In the genomic region with DNA sequence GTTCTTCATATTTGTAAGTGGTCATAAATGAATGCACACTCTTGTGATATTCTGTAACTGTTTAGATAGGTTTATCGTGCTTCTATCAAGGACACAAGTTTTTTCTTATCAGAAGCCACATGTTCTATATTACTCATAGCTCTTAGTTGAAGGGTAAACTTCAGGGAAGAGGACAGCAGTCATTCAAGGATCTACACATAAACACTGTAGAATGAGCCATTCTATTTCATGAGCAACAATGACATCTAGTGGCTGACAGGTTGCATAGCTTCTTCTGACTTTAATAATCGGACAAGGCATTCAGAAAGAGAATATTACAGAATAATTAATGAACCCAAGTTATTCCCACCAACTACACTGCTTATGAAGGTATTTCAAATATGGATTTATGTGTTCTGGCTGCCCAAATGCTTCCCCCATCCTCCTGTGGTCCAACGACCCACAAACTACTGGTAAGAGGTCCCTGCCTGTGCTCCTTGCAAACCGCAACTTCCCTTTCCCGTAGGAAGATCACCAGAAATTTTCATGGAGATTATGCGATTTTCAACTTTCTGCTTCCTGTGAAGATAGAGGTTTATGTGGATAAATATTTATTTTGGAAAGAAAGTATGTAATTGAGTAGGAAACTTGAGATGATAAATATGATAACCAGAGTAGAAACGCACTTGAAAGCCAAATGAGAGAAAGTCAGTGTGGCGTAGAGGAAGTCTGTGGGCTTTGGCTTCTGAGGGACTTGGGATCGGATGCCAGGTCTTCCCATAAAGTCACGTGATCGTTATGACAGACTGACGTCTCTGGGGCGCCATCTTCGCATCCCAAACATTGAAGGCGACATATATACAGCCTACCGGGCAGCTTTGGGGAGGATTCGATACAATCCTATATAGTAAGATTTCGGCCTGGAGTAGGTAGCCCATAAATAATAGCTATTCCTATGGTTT, we compare ENCODE assay signal across 8 cellular contexts. TPM values are rescaled to one million over a fixed set of nuclear protein-coding genes. Genes with fewer than 3 reads are reported as not detected.
DNase-seq lines count a peak whose midpoint lies in the region; ATAC-seq and TF ChIP-seq lines count a peak whose summit lies in the region.

No MANE protein-coding gene starts in this region.

- POLR2A ChIA-PET in activated CD4-positive, alpha-beta T cell treated with anti-CD3 and anti-CD28 coated beads for 36 hours (lab: Charles Lee), result no interaction called here

- H3K4me3 ChIP-seq in Jurkat, Clone E6-1 (ENCODE audit: low read length), result no peak overlapping the region
- H3K4me3 ChIP-seq in lower lobe of right lung, result no peak overlapping the region

- H3K27ac ChIP-seq in lower lobe of right lung, result no peak overlapping the region

- H3K9me3 Mint-ChIP-seq in activated CD4-positive, alpha-beta T cell treated with anti-CD3 and anti-CD28 coated beads for 36 hours (ENCODE audit: low read depth), result no peaks in the 10 kb centered on the region

- intact Hi-C loops in activated CD4-positive, alpha-beta T cell treated with anti-CD3 and anti-CD28 coated beads for 36 hours (cut with DNase I, micrococcal nuclease), result loop anchor here (1.0 to 5.0 kb wide), 6 partner anchors 271 to 885 kb away; no protein-coding TSS in a partner anchor
- intact Hi-C loops in lower lobe of right lung (cut with DNase I), result loop anchor here (10.0 kb wide), 1 partner anchor 854 kb away; no protein-coding TSS in a partner anchor

- no peaks in the 10 kb centered on the region for H3K27me3 ChIP-seq in lower lobe of right lung (ENCODE audit: low read depth)

- no peaks in the 10 kb centered on the region for H3K4me1 Mint-ChIP-seq in activated CD4-positive, alpha-beta T cell treated with anti-CD3 and anti-CD28 coated beads for 36 hours

- peaks cover 20% of the 10 kb centered on the region for H3K27me3 Mint-ChIP-seq in activated CD4-positive, alpha-beta T cell treated with anti-CD3 and anti-CD28 coated beads for 36 hours

- no peak overlapping the region for H3K4me3 Mint-ChIP-seq in activated CD4-positive, alpha-beta T cell treated with anti-CD3 and anti-CD28 coated beads for 36 hours

- no peak overlapping the region for H3K27ac Mint-ChIP-seq in activated CD4-positive, alpha-beta T cell treated with anti-CD3 and anti-CD28 coated beads for 36 hours

- no peak for DNase-seq in activated CD4-positive, alpha-beta T cell treated with anti-CD3 and anti-CD28 coated beads for 36 hours
- DNase-seq in activated CD4-positive, alpha-beta T cell treated with anti-CD3 and anti-CD28 coated beads for 4 hours, result no peak
- DNase-seq in Jurkat, Clone E6-1 (ENCODE audit: low read depth, low spot score), result peak; percentile 46
- DNase-seq in OCI-M1 (lab: John Stamatoyannopoulos, UW) (peak; percentile 69), dermis blood vessel endothelial cell (peak; percentile 87), lower lobe of right lung (no peak), islet precursor cell (no peak)

- no peaks in the 10 kb centered on the region for H3K4me1 ChIP-seq in lower lobe of right lung

- ATAC-seq in activated CD4-positive, alpha-beta T cell treated with anti-CD3 and anti-CD28 coated beads for 36 hours, result peak; percentile 71
- peak; percentile 77 for ATAC-seq in GM21717 (IDR thresholded peaks at IDR 0.05; ENCODE audit: unreplicated experiment)
- ATAC-seq in lower lobe of right lung, result peak; percentile 79 to 82

- no peaks in the 10 kb centered on the region for H3K36me3 ChIP-seq in lower lobe of right lung

- CTCF ChIA-PET in activated CD4-positive, alpha-beta T cell treated with anti-CD3 and anti-CD28 coated beads for 36 hours (lab: Charles Lee), result interaction anchor here (0.5 to 6.6 kb wide), 23 partner anchors 9 to 996 kb away, joined by 3 to 78 read pairs (median 3); a partner anchor contains a TSS

- H3K36me3 Mint-ChIP-seq in activated CD4-positive, alpha-beta T cell treated with anti-CD3 and anti-CD28 coated beads for 36 hours (ENCODE audit: low read depth), result no peaks in the 10 kb centered on the region

- TF ChIP-seq CTCF in lower lobe of right lung (IDR thresholded peaks at IDR 0.05), result peak; percentile 81

- H3K9me3 ChIP-seq in lower lobe of right lung, result no peaks in the 10 kb centered on the region

RNA-seq across cellular contexts. Expression of a gene that starts 16.7 kb away (rescaled TPM):
- not detected for total RNA-seq in activated CD4-positive, alpha-beta T cell treated with anti-CD3 and anti-CD28 coated beads for 36 hours
- not detected for polyA plus RNA-seq in Jurkat, Clone E6-1 (2012; ENCODE audit: insufficient read depth, insufficient read length)
- total RNA-seq in dermis blood vessel endothelial cell (not detected in 2 replicates), lower lobe of right lung (0.38 TPM)

Comparison
In these comparisons a context has a peak if more than half of its experiments do, and no peak if none do; other contexts are left out.
1. DNase-seq: peak in Jurkat, Clone E6-1 (single experiment), OCI-M1 (single experiment) and dermis blood vessel endothelial cell (single experiment); none in activated CD4-positive, alpha-beta T cell treated with anti-CD3 and anti-CD28 coated beads for 36 hours (single experiment), activated CD4-positive, alpha-beta T cell treated with anti-CD3 and anti-CD28 coated beads for 4 hours (0 of 2), lower lobe of right lung (single experiment) and islet precursor cell (single experiment).
2. Peak in every context shown above with its lines, with median percentiles within 50 percentile points of each other: ATAC-seq.